Comparison of ENCODE assay signal across 1 cellular context in genomic region chr20:38143646-38144554, GRCh38.
TF ChIP-seq lines count a peak whose summit lies in the region.

No MANE protein-coding gene starts in this region.

TF ChIP-seq in WTC11, 78 proteins besides CTCF, POLR2A, EP300 and RAD21 (continued from another document):
- TF ChIP-seq, protein P1, sequence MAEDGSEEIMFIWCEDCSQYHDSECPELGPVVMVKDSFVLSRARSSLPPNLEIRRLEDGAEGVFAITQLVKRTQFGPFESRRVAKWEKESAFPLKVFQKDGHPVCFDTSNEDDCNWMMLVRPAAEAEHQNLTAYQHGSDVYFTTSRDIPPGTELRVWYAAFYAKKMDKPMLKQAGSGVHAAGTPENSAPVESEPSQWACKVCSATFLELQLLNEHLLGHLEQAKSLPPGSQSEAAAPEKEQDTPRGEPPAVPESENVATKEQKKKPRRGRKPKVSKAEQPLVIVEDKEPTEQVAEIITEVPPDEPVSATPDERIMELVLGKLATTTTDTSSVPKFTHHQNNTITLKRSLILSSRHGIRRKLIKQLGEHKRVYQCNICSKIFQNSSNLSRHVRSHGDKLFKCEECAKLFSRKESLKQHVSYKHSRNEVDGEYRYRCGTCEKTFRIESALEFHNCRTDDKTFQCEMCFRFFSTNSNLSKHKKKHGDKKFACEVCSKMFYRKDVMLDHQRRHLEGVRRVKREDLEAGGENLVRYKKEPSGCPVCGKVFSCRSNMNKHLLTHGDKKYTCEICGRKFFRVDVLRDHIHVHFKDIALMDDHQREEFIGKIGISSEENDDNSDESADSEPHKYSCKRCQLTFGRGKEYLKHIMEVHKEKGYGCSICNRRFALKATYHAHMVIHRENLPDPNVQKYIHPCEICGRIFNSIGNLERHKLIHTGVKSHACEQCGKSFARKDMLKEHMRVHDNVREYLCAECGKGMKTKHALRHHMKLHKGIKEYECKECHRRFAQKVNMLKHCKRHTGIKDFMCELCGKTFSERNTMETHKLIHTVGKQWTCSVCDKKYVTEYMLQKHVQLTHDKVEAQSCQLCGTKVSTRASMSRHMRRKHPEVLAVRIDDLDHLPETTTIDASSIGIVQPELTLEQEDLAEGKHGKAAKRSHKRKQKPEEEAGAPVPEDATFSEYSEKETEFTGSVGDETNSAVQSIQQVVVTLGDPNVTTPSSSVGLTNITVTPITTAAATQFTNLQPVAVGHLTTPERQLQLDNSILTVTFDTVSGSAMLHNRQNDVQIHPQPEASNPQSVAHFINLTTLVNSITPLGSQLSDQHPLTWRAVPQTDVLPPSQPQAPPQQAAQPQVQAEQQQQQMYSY (CRISPR knock-in tag; IDR thresholded peaks at IDR 0.05) = no peak; the same call in 1 of the 2 replicates
- TF ChIP-seq ZNF416 (CRISPR knock-in tag; IDR thresholded peaks at IDR 0.05) = no peak
